ENCODE assay signal across 2 cellular contexts in genomic region chr2:197414515-197414914, GRCh38.
TF ChIP-seq lines count a peak whose summit lies in the region.

No MANE protein-coding gene starts in this region.

TF ChIP-seq in IMR-90, 13 proteins besides CTCF, POLR2A, EP300 and RAD21 (continued from another document):
- TF ChIP-seq NFE2L2 (IDR thresholded peaks at IDR 0.05; ENCODE audit: low read depth, low read length) = no peak
- TF ChIP-seq RFX5 (IDR thresholded peaks at IDR 0.05; ENCODE audit: low read depth, low read length) = no peak
- no peak for TF ChIP-seq ELK1 (IDR thresholded peaks at IDR 0.05; ENCODE audit: borderline replicate concordance, low read depth, low read length)
- no peak for TF ChIP-seq CHD1 (IDR thresholded peaks at IDR 0.05; ENCODE audit: low read depth, low read length)
- no peak for TF ChIP-seq BHLHE40 (IDR thresholded peaks at IDR 0.05; ENCODE audit: low read depth, low read length)
- TF ChIP-seq MXI1 (IDR thresholded peaks at IDR 0.05; ENCODE audit: borderline replicate concordance, low read depth, low read length) = no peak
- no peak for TF ChIP-seq MAZ (IDR thresholded peaks at IDR 0.05; ENCODE audit: borderline replicate concordance, low read depth, low read length)
- TF ChIP-seq MAFK (IDR thresholded peaks at IDR 0.05; ENCODE audit: low read depth, low read length) = no peak
- TF ChIP-seq FOS (IDR thresholded peaks at IDR 0.05; ENCODE audit: low read depth, low read length) = no peak
- no peak for TF ChIP-seq RCOR1 (IDR thresholded peaks at IDR 0.05; ENCODE audit: insufficient replicate concordance, low read length)
- no peak for TF ChIP-seq CEBPB (IDR thresholded peaks at IDR 0.05; ENCODE audit: low read depth, low read length)

TF ChIP-seq in HEK293T, 16 proteins besides CTCF, POLR2A, EP300 and RAD21 (continued from another document):
- TF ChIP-seq PKNOX1 (IDR thresholded peaks at IDR 0.05) = no peak
- no peak for TF ChIP-seq LEF1 (IDR thresholded peaks at IDR 0.05; ENCODE audit: borderline replicate concordance)
- TF ChIP-seq SUZ12 (IDR thresholded peaks at IDR 0.05) = no peak
- TF ChIP-seq BHLHE40 (IDR thresholded peaks at IDR 0.05; ENCODE audit: borderline replicate concordance) = no peak
